ENCODE assay signal across 12 cellular contexts in the genomic region with DNA sequence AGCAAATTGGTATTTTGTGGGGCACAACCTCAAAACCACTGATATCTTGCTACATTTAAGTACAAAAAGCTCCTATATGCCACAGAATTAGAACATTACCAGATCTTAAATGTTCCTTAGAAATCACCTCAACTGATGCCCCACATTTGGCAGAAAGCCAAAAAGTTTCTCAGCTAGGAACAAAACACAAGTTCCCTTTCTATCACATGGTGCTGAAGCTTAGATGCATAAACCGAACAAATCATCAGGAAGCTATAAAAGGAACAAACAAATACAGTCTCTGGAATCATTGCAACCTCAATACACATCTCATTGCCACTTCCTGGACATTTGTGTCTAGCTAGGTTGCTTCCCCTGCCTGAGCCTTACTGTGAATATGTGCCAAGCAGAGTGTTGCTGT.
DNase-seq lines count a peak whose midpoint lies in the region; ATAC-seq, FAIRE-seq and TF ChIP-seq lines count a peak whose summit lies in the region.
"Had no signal": no experiment of that assay in that cellular context is flagged by ENCODE, and none has a peak within 500 bp of the region (broad histone marks: within the 10 kb centered on the region; RNA-seq: fewer than 3 reads in every experiment).

No MANE protein-coding gene starts in this region.

- H3K4me2 ChIP-seq in DND-41 (ENCODE audit: insufficient read depth, low read length) = no peak overlapping the region
- H3K4me2 ChIP-seq in astrocyte (ENCODE audit: low read length) = no peak overlapping the region
- H3K4me2 ChIP-seq in HepG2 (ENCODE audit: low read depth, low read length) = no peak overlapping the region

- peak; percentile 68 for ATAC-seq in DND-41 (ENCODE audit: insufficient read depth, low read depth)
- no peak for ATAC-seq in HepG2
- no peak for ATAC-seq in HG03520 (IDR thresholded peaks at IDR 0.05; ENCODE audit: unreplicated experiment)

- intact Hi-C loops in HepG2 (cut with micrococcal nuclease; ENCODE audit: unreplicated experiment) (no loop called here), tibial artery (cut with DNase I; ENCODE audit: low total_unique reads) (no loop called here)

- DNase-seq in DND-41 (peak; percentile 17), Kasumi-1 (lab: John Stamatoyannopoulos, UW) (peak; percentile 9 to 23), astrocyte (ENCODE audit: low read depth) (no peak), HepG2 (ENCODE audit: low spot score) (no peak), A172 (ENCODE audit: low spot score) (no peak), occipital lobe (lab: John Stamatoyannopoulos, UW) (no peak), tibial artery (no peak)
- DNase-seq: stomach had no signal

- H3K27me3 ChIP-seq in DND-41 (ENCODE audit: insufficient read depth, low read length, poor library complexity) (no peaks in the 10 kb centered on the region), astrocyte (ENCODE audit: insufficient read depth, low read length) (no peaks in the 10 kb centered on the region), HepG2 (ENCODE audit: control insufficient read depth in 1 of 2, insufficient read depth in 2 of 2, low read length in 2 of 2) (no peaks in the 10 kb centered on the region), tibial artery (no peaks in the 10 kb centered on the region)
- H3K27me3 ChIP-seq: stomach had no signal

- POLR2A ChIA-PET in HepG2 (lab: Yijun Ruan, JAX) = no interaction called here

- H3K9me3 ChIP-seq in DND-41 (ENCODE audit: insufficient read depth, low read length, severe bottlenecking) (peaks cover 3% of the 10 kb centered on the region), astrocyte (ENCODE audit: insufficient read depth, low read depth, low read length) (no peaks in the 10 kb centered on the region), HepG2 (ENCODE audit: low read length) (no peaks in the 10 kb centered on the region), tibial artery (no peaks in the 10 kb centered on the region)
- H3K9me3 ChIP-seq: stomach had no signal

- in situ Hi-C loops in HepG2 (cut with HindIII; ENCODE audit: extremely low pct_ligation_motif_present, low pct_unique_long_range_greater_than_20kb) = no loop called here

- H3K36me3 Mint-ChIP-seq in astrocyte (ENCODE audit: low read depth, unreplicated experiment) = no peaks in the 10 kb centered on the region

- BruUV-seq in HepG2 (replicated peaks; lab: Mats Ljungman, UMichigan) = no TSS peak

- H3K9ac ChIP-seq in DND-41 (ENCODE audit: low read depth, low read length) = no peak overlapping the region
- no peak overlapping the region for H3K9ac ChIP-seq in astrocyte (ENCODE audit: low read length)
- H3K9ac ChIP-seq in HepG2 (ENCODE audit: insufficient read depth, low read depth, low read length) = no peak overlapping the region

- no peak overlapping the region for H3K4me3 Mint-ChIP-seq in astrocyte (ENCODE audit: unreplicated experiment)
- H3K4me3 Mint-ChIP-seq: activated T-helper 1 cell treated with anti-CD3 and anti-CD28 coated beads, Interleukin-12 subunit alpha, Interleukin-12 subunit beta, Interleukin-2, Interleukin-4 antibody, amounts not matched to agents 30 ng/mL and 10 ng/mL and 1 ng/mL, durations not matched to agents 14 hours and 24 hours and 36 hours had no signal

- TF ChIP-seq POLR2A in HepG2 (IDR thresholded peaks at IDR 0.05; ENCODE audit: insufficient read depth in 1 of 2, low read depth in 2 of 2, low read length in 2 of 2) = no peak

- TF ChIP-seq CTCF in DND-41 (IDR thresholded peaks at IDR 0.05; ENCODE audit: borderline replicate concordance, extremely low read depth, low read length, poor library complexity, severe bottlenecking) = no peak
- TF ChIP-seq CTCF in astrocyte (IDR thresholded peaks at IDR 0.05; ENCODE audit: insufficient read depth, low read depth, low read length) = no peak
- no peak for TF ChIP-seq CTCF in HepG2 (CRISPR knock-in tag; IDR thresholded peaks at IDR 0.05)
- no peak for TF ChIP-seq CTCF in tibial artery (IDR thresholded peaks at IDR 0.05)

- H2AFZ ChIP-seq in DND-41 (ENCODE audit: low read depth, low read length) (no peak overlapping the region), astrocyte (ENCODE audit: low read depth, low read length) (no peak overlapping the region), HepG2 (ENCODE audit: low read length) (no peak overlapping the region)

- H3K4me3 ChIP-seq in DND-41 (ENCODE audit: low read depth in 1 of 2, low read length in 2 of 2) = no peak overlapping the region
- H3K4me3 ChIP-seq in astrocyte (ENCODE audit: insufficient read depth, low read depth, low read length) = no peak overlapping the region
- no peak overlapping the region for H3K4me3 ChIP-seq in HepG2 (replicated peaks in 1 of 3; ENCODE audit: insufficient read depth in 1 of 3, low read depth in 2 of 3, low read length in 3 of 3)
- H3K4me3 ChIP-seq in tibial artery = no peak overlapping the region
- H3K4me3 ChIP-seq: stomach had no signal

- H3K27ac ChIP-seq in DND-41 (ENCODE audit: low read length) (no peak overlapping the region), astrocyte (ENCODE audit: low read depth, low read length) (no peak overlapping the region), HepG2 (ENCODE audit: extremely low read length, insufficient read depth, low read length) (no peak overlapping the region), tibial artery (peak overlapping the region in 1 of 2 donors; percentile 53)

- peaks cover 10% of the 10 kb centered on the region for H3K4me1 ChIP-seq in DND-41 (ENCODE audit: insufficient read depth, low read length)
- H3K4me1 ChIP-seq in astrocyte (ENCODE audit: insufficient read depth, low read length) = no peaks in the 10 kb centered on the region
- peaks cover 38% of the 10 kb centered on the region for H3K4me1 ChIP-seq in HepG2 (ENCODE audit: insufficient read depth, low read length)
- peaks cover 0 to 93% (median 20%) of the 10 kb centered on the region in 4 donors for H3K4me1 ChIP-seq in tibial artery

- H3K79me2 ChIP-seq in DND-41 (ENCODE audit: insufficient read depth, low read length) (no peaks in the 10 kb centered on the region), astrocyte (ENCODE audit: insufficient read depth, low read length) (peaks cover 53% of the 10 kb centered on the region), HepG2 (ENCODE audit: insufficient read depth, low read length) (no peaks in the 10 kb centered on the region)

- TF ChIP-seq RAD21 in HepG2 (CRISPR knock-in tag; IDR thresholded peaks at IDR 0.05) = no peak

- no peak for TF ChIP-seq EP300 in HepG2 (IDR thresholded peaks at IDR 0.05; ENCODE audit: low read depth in 2 of 2, low read length in 2 of 2)
- TF ChIP-seq EP300 in HepG2 (CRISPR knock-in tag; IDR thresholded peaks at IDR 0.05; ENCODE audit: borderline replicate concordance) = no peak

- no peak overlapping the region for H3K27ac Mint-ChIP-seq in astrocyte (ENCODE audit: unreplicated experiment)
- H3K27ac Mint-ChIP-seq: activated T-helper 1 cell treated with anti-CD3 and anti-CD28 coated beads, Interleukin-12 subunit alpha, Interleukin-12 subunit beta, Interleukin-2, Interleukin-4 antibody, amounts not matched to agents 30 ng/mL and 10 ng/mL and 1 ng/mL, durations not matched to agents 14 hours and 24 hours and 36 hours had no signal

- H4K20me1 ChIP-seq in DND-41 (ENCODE audit: insufficient read depth, low read length) (no peaks in the 10 kb centered on the region), astrocyte (ENCODE audit: insufficient read depth, low read length) (peaks cover 47% of the 10 kb centered on the region), HepG2 (ENCODE audit: insufficient read depth, low read length) (no peaks in the 10 kb centered on the region)

- H3K4me1 Mint-ChIP-seq in astrocyte (ENCODE audit: low read depth, unreplicated experiment) = peaks cover 10% of the 10 kb centered on the region

- no peaks in the 10 kb centered on the region for H3K36me3 ChIP-seq in DND-41 (ENCODE audit: insufficient read depth, low read length)
- H3K36me3 ChIP-seq in astrocyte (ENCODE audit: insufficient read depth, low read length) = peaks cover 4% of the 10 kb centered on the region
- peaks cover 0 to 1% of the 10 kb centered on the region in 2 experiments; a peak in 1 of 5 replicates for H3K36me3 ChIP-seq in HepG2 (replicated peaks in 1 of 2; ENCODE audit: control insufficient read depth in 1 of 2, insufficient read depth in 2 of 2, low read length in 2 of 2)
- no peaks in the 10 kb centered on the region for H3K36me3 ChIP-seq in tibial artery
- H3K36me3 ChIP-seq: stomach had no signal

- H3K27me3 Mint-ChIP-seq in astrocyte (ENCODE audit: low read depth, unreplicated experiment) = no peaks in the 10 kb centered on the region

- H3K9me3 Mint-ChIP-seq in astrocyte (ENCODE audit: unreplicated experiment) = no peaks in the 10 kb centered on the region

- WGBS in HepG2 (ENCODE audit: low lambda C conversion rate) = 0% methylated on average over 1 of the region's 1 CpG

- FAIRE-seq in astrocyte (lab: Jason Lieb, UNC) (peak; percentile 69), HepG2 (lab: Jason Lieb, UNC) (no peak)
- FAIRE-seq: G401.6, TTC549 had no signal

- CTCF ChIA-PET in HepG2 (lab: Yijun Ruan, JAX; ENCODE audit: low intra/inter-chr PET ratio, low total read pairs) = no interaction called here

TF ChIP-seq in HepG2, 621 proteins besides CTCF, POLR2A, EP300 and RAD21:
- TF ChIP-seq IKZF4 (CRISPR knock-in tag; IDR thresholded peaks at IDR 0.05; ENCODE audit: borderline replicate concordance, low read depth, not compliant biosample characterization) (no peak), LCORL (IDR thresholded peaks at IDR 0.05) (0 out of 2 replicates have a peak, but pooled peaks have one; percentile 54), LCORL (CRISPR knock-in tag; IDR thresholded peaks at IDR 0.05) (no peak), MEIS2 (CRISPR knock-in tag; IDR thresholded peaks at IDR 0.05) (no peak)

Comparison
In these comparisons a context has a peak if more than half of its experiments do, and no peak if none do; other contexts are left out.
1. DNase-seq: peak in DND-41 (single experiment) and Kasumi-1 (2 of 2); none in astrocyte (single experiment), HepG2 (single experiment), A172 (single experiment), occipital lobe (single experiment) and tibial artery (0 of 2).